In the genomic region with DNA sequence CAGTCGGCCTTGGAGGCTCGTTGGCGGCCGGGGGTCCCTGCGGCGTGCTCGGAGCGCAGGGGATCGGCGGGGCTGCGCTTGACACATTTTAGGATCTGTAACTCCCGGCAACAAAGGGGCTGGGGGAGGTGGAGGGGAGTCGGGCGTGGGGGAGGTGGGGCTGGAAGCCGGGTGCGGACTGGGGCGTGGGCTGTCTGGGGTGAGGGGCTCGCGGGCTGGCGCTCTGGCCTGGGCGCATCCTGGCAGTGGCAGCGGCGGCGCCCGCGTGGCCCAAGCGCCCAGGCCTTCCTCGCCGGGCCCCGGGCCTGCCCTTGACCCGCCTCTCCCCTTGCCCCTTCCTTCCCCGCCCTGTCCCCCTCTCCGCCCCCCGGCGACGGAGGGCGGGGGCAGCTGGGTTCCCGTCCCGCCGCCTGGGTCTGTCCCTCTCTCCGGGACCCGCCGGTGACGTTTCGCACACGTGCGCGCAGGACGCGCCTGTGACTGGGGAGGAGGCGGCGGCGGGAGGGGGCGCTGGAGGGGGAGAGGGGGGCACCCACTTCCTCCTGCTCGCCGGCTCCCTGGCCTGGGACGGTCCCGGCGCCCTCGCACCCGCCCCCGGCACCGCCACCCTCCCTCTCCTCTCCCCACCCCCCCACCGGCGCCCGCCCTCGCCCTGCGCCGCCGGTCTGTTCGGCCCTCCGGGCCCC, we compare ENCODE assay signal across 8 cellular contexts. TPM values are rescaled to one million over a fixed set of nuclear protein-coding genes. Genes with fewer than 3 reads are reported as not detected.
A peak's percentile ranks its signal among the peaks of the same experiment; 100 is the strongest.
DNase-seq lines count a peak whose midpoint lies in the region; ATAC-seq and TF ChIP-seq lines count a peak whose summit lies in the region.

No MANE protein-coding gene starts in this region.

- H3K9me3 Mint-ChIP-seq in stimulated activated naive CD8-positive, alpha-beta T cell treated with anti-CD3 and anti-CD28 coated beads, Interleukin-15, amount 100 ng/mL, for 72 hours: no peaks in the 10 kb centered on the region

- DNase-seq in DND-41 (peak; percentile 96), RWPE2 (ENCODE audit: low spot score) (peak; percentile 86), fibroblast of the aortic adventitia (ENCODE audit: low read depth) (peak; percentile 59)
- peak; percentile 87 for DNase-seq in Jurkat, Clone E6-1 (ENCODE audit: low read depth, low spot score)
- DNase-seq in activated T-helper 9 cell treated with anti-CD3 and anti-CD28 coated beads, Interleukin-2, amount 50 U/mL, for 16 hours (ENCODE audit: low read depth): peak; percentile 85
- peak; percentile 92 to 96 for DNase-seq in stimulated activated naive CD8-positive, alpha-beta T cell treated with anti-CD3 and anti-CD28 coated beads, Interleukin-15, amount 100 ng/mL, for 72 hours

- peak overlapping the region; percentile 89 for H3K4me2 ChIP-seq in DND-41 (ENCODE audit: insufficient read depth, low read length)
- peak overlapping the region; percentile 62 for H3K4me2 ChIP-seq in neural cell (ENCODE audit: low read length)

- H3K9me3 ChIP-seq in DND-41 (ENCODE audit: insufficient read depth, low read length, severe bottlenecking) (no peaks in the 10 kb centered on the region), RWPE2 (ENCODE audit: severe bottlenecking) (no peaks in the 10 kb centered on the region), neural cell (ENCODE audit: low read length) (no peaks in the 10 kb centered on the region)

- H3K36me3 ChIP-seq in DND-41 (ENCODE audit: insufficient read depth, low read length) (peaks cover 31% of the 10 kb centered on the region), RWPE2 (ENCODE audit: low read depth) (peaks cover 28% of the 10 kb centered on the region), neural cell (ENCODE audit: insufficient read depth, low read length) (no peaks in the 10 kb centered on the region)

- TF ChIP-seq EP300 in neural cell (conservative IDR thresholded peaks at IDR 0.05; ENCODE audit: poor library complexity, severe bottlenecking): no peak

- ATAC-seq in DND-41 (ENCODE audit: insufficient read depth, low read depth) (peak; percentile 60), GM21717 (IDR thresholded peaks at IDR 0.05; ENCODE audit: unreplicated experiment) (peak; percentile 46), RWPE2 (ENCODE audit: low read depth) (peak; percentile 39)
- ATAC-seq in stimulated activated naive CD8-positive, alpha-beta T cell treated with anti-CD3 and anti-CD28 coated beads, Interleukin-15, amount 100 ng/mL, for 72 hours: peak; percentile 77

- no peaks in the 10 kb centered on the region for H3F3A ChIP-seq in neural cell (ENCODE audit: insufficient read depth, low read length, poor library complexity, severe bottlenecking)

- no peaks in the 10 kb centered on the region for H3K9me2 ChIP-seq in neural cell (ENCODE audit: insufficient read depth, low read length)

- no peak for TF ChIP-seq RAD21 in neural cell (conservative IDR thresholded peaks at IDR 0.05)

- peak overlapping the region; percentile 96 for H3K27ac ChIP-seq in DND-41 (ENCODE audit: low read length)
- H3K27ac ChIP-seq in RWPE2 (ENCODE audit: poor library complexity, severe bottlenecking): peak overlapping the region; percentile 95
- no peak overlapping the region for H3K27ac ChIP-seq in neural cell (ENCODE audit: low read length)

- no peak for TF ChIP-seq CTCF in DND-41 (IDR thresholded peaks at IDR 0.05; ENCODE audit: borderline replicate concordance, extremely low read depth, low read length, poor library complexity, severe bottlenecking)
- no peak for TF ChIP-seq CTCF in RWPE2 (IDR thresholded peaks at IDR 0.05; ENCODE audit: poor library complexity, severe bottlenecking)
- no peak for TF ChIP-seq CTCF in fibroblast of the aortic adventitia (IDR thresholded peaks at IDR 0.05; ENCODE audit: insufficient read depth, low read length)
- no peak for TF ChIP-seq CTCF in neural cell (IDR thresholded peaks at IDR 0.05; ENCODE audit: poor library complexity, severe bottlenecking)

- no peaks in the 10 kb centered on the region for H3K27me3 ChIP-seq in DND-41 (ENCODE audit: insufficient read depth, low read length, poor library complexity)
- no peaks in the 10 kb centered on the region for H3K27me3 ChIP-seq in RWPE2 (ENCODE audit: insufficient read depth, poor library complexity, severe bottlenecking)
- H3K27me3 ChIP-seq in neural cell (ENCODE audit: insufficient read depth, low read depth, low read length): no peaks in the 10 kb centered on the region

- H3K79me2 ChIP-seq in DND-41 (ENCODE audit: insufficient read depth, low read length) (peaks cover 63% of the 10 kb centered on the region), neural cell (replicated peaks; ENCODE audit: insufficient read depth, low read length) (peaks cover 26% of the 10 kb centered on the region)

- H3K27ac Mint-ChIP-seq in stimulated activated naive CD8-positive, alpha-beta T cell treated with anti-CD3 and anti-CD28 coated beads, Interleukin-15, amount 100 ng/mL, for 72 hours: peak overlapping the region; percentile 95 to 100

- H3K4me3 ChIP-seq in DND-41 (ENCODE audit: low read depth in 1 of 2, low read length in 2 of 2) (peak overlapping the region; percentile 80 to 83), RWPE2 (ENCODE audit: severe bottlenecking) (peak overlapping the region; percentile 81), fibroblast of the aortic adventitia (ENCODE audit: low read depth, low read length) (peak overlapping the region; percentile 78), neural cell (ENCODE audit: low read length) (peak overlapping the region; percentile 74)
- peak overlapping the region; percentile 71 for H3K4me3 ChIP-seq in Jurkat, Clone E6-1 (ENCODE audit: low read length)

- peaks cover 40% of the 10 kb centered on the region for H4K20me1 ChIP-seq in DND-41 (ENCODE audit: insufficient read depth, low read length)
- H4K20me1 ChIP-seq in neural cell (ENCODE audit: insufficient read depth): no peaks in the 10 kb centered on the region

- H3K27me3 Mint-ChIP-seq in stimulated activated naive CD8-positive, alpha-beta T cell treated with anti-CD3 and anti-CD28 coated beads, Interleukin-15, amount 100 ng/mL, for 72 hours: no peaks in the 10 kb centered on the region

- H3K9ac ChIP-seq in DND-41 (ENCODE audit: low read depth, low read length) (peak overlapping the region; percentile 99), neural cell (ENCODE audit: low read length) (peak overlapping the region; percentile 68)

- peaks cover 39% of the 10 kb centered on the region for H3K4me1 Mint-ChIP-seq in stimulated activated naive CD8-positive, alpha-beta T cell treated with anti-CD3 and anti-CD28 coated beads, Interleukin-15, amount 100 ng/mL, for 72 hours

- peak overlapping the region; percentile 59 for H2AFZ ChIP-seq in DND-41 (ENCODE audit: low read depth, low read length)
- H2AFZ ChIP-seq in neural cell (ENCODE audit: low read depth, low read length): peak overlapping the region; percentile 46

- H3K4me1 ChIP-seq in DND-41 (ENCODE audit: insufficient read depth, low read length) (peaks cover 46% of the 10 kb centered on the region), RWPE2 (ENCODE audit: insufficient read depth, poor library complexity, severe bottlenecking) (peaks cover 6% of the 10 kb centered on the region)

- peak overlapping the region; percentile 89 to 100 for H3K4me3 Mint-ChIP-seq in stimulated activated naive CD8-positive, alpha-beta T cell treated with anti-CD3 and anti-CD28 coated beads, Interleukin-15, amount 100 ng/mL, for 72 hours

TF ChIP-seq in neural cell, 6 proteins besides CTCF, POLR2A, EP300 and RAD21:
- no peak for TF ChIP-seq SMC3 (conservative IDR thresholded peaks at IDR 0.05; ENCODE audit: poor library complexity)
- TF ChIP-seq MXI1 (conservative IDR thresholded peaks at IDR 0.05; ENCODE audit: poor library complexity, severe bottlenecking): peak; percentile 68
- TF ChIP-seq POLR2AphosphoS5 (IDR thresholded peaks at IDR 0.05): peak; percentile 18
TF ChIP-seq in neural cell: peak in this region for 2.

RNA-seq across cellular contexts. Expression of a gene that starts 1.5 kb away (rescaled TPM):
- 24.1 TPM for polyA plus RNA-seq in Jurkat, Clone E6-1 (2012; ENCODE audit: insufficient read depth, insufficient read length)
- total RNA-seq in fibroblast of the aortic adventitia (ENCODE audit: low replicate concordance): 5.0 and 7.4 TPM in 2 replicates
- polyA plus RNA-seq in neural cell: 3.9 and 4.8 TPM in 2 replicates
- 4.2 and 5.4 TPM in 2 replicates for polyA minus RNA-seq in neural cell
